ENCODE assay signal across 1 cellular context in the genomic region with DNA sequence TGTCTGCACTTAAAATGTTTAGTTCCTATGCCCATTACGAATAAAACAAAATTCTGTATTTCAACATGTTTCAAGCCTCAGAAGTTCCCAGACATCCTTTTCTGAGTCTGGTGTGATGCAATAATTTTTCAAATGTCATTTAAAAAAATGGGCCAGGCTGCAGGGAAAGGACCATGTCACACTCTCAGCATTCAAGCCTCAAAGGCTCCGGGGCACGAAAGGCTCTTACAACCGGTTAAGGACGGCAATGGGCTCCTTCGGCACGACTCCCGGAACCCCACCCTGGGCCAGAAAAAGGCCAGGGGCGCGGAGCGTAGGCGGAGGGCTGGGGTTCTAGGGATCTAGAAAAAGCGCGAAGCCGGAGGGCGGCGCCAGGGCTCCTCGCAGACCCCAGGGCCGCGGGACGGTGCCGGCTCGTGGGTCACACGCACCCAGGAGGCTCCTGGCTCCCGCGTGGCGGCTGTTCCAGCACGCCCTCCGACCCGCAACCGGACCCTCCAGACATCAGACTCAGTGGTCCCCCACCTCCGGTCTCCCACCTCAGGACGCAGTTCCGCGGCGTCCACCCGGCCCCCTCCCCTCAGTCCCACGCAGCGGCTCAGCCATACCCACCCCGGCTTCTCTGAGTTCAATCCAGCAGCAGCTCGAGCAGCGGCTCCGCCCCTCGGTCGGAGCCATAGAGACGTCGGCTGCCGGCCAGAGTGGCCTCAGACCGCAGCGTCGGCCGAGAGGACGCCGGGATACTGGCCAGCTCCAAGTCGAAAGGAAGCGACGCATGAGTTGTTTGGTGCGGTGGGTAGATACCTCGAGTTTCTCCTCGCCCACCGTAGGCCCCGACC.
TF ChIP-seq lines count a peak whose summit lies in the region.

A gene with protein sequence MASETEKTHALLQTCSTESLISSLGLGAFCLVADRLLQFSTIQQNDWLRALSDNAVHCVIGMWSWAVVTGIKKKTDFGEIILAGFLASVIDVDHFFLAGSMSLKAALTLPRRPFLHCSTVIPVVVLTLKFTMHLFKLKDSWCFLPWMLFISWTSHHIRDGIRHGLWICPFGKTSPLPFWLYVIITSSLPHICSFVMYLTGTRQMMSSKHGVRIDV (minus strand): TSS at position 656 of the 839 bp plus-strand sequence. CDS start 29,896 bp downstream, outside the sequence.

TF ChIP-seq in HCT116, 20 proteins besides CTCF, POLR2A, EP300 and RAD21 (continued from another document):
- TF ChIP-seq SIN3A (IDR thresholded peaks at IDR 0.05; ENCODE audit: low read depth) (peak; percentile 62; the same call in 1 of the 2 replicates), FOSL1 (IDR thresholded peaks at IDR 0.05; ENCODE audit: low read depth) (no peak)
- TF ChIP-seq, protein P1, sequence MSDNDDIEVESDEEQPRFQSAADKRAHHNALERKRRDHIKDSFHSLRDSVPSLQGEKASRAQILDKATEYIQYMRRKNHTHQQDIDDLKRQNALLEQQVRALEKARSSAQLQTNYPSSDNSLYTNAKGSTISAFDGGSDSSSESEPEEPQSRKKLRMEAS (IDR thresholded peaks at IDR 0.05): peak; percentile 62
